Comparison of ENCODE assay signal across 8 cellular contexts in the genomic region with DNA sequence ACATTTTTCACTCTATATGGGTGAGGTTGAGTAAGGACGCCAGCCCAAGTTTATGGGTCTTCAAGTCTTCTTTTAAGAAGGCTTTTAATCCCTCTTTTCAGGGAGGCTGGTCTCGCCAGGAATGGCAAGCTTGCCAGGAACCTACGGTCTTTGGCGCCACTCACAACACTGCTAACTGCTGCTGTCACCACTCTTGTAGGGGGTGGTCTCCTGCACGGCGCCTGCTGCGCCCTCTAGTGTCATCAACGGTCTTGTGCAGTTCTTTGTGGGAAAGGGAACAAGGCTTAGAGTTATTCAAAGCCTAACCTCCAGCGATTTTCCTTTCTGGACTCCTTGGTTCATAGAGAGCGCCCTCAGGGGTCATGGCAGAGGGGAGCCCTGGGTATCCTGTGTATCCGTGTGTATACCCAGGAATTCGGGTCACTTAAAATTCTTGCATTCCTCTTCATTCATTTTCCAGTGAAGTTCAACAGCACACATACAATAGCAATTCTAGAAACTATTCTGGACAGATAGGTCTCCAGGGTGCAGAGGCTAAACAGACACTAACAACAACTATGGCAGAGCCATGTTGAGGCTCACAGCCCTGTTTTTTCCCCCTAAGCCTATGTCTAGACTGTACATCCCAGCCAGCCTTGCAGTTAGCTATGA.
DNase-seq lines count a peak whose midpoint lies in the region; ATAC-seq and TF ChIP-seq lines count a peak whose summit lies in the region.

No MANE protein-coding gene starts in this region.

- DNase-seq in DMS 273 (lab: John Stamatoyannopoulos, UW; ENCODE audit: unreplicated experiment) (peak; percentile 92), NCI-H524 (lab: John Stamatoyannopoulos, UW) (peak; percentile 58 to 83), astrocyte of the cerebellum (ENCODE audit: low read depth) (peak; percentile 55), left kidney (ENCODE audit: low read depth, low spot score) (peak; percentile 86), lower leg skin (ENCODE audit: low spot score in 2 of 2) (no peak)

- intact Hi-C loops in lower leg skin (cut with DNase I; ENCODE audit: low total_unique reads), result loop anchor here (1.0 kb wide), 1 partner anchor 24 kb away; no protein-coding TSS in a partner anchor

- in situ Hi-C loops in astrocyte of the cerebellum (cut with HindIII; ENCODE audit: low sequenced_read_pairs), result loop anchor here (10.0 kb wide), 1 partner anchor 1166 kb away; no protein-coding TSS in a partner anchor

- ATAC-seq in GM19025 (IDR thresholded peaks at IDR 0.05; ENCODE audit: low read depth, unreplicated experiment) (peak; percentile 67), HG03095 (IDR thresholded peaks at IDR 0.05; ENCODE audit: unreplicated experiment) (peak; percentile 93), HG03521 (IDR thresholded peaks at IDR 0.05; ENCODE audit: unreplicated experiment) (no peak)

- H3K4me3 ChIP-seq in astrocyte of the cerebellum (ENCODE audit: low read depth, low read length) (no peak overlapping the region), lower leg skin (ENCODE audit: low read depth, poor library complexity, severe bottlenecking) (no peak overlapping the region)

- WGBS in lower leg skin, 2 donors, result 20% methylated on average over 12 of the region's 12 CpGs

- TF ChIP-seq POLR2A in lower leg skin (IDR thresholded peaks at IDR 0.05), result no peak

- peak; percentile 93 for TF ChIP-seq CTCF in astrocyte of the cerebellum (IDR thresholded peaks at IDR 0.05; ENCODE audit: low read depth, low read length, missing control alignments)
- no peak for TF ChIP-seq CTCF in lower leg skin (IDR thresholded peaks at IDR 0.05)

Comparison
In these comparisons a context has a peak if more than half of its experiments do, and no peak if none do; other contexts are left out.
1. DNase-seq: peak in DMS 273 (single experiment), NCI-H524 (2 of 2), astrocyte of the cerebellum (single experiment) and left kidney (single experiment); none in lower leg skin (0 of 2).